In the genomic region with DNA sequence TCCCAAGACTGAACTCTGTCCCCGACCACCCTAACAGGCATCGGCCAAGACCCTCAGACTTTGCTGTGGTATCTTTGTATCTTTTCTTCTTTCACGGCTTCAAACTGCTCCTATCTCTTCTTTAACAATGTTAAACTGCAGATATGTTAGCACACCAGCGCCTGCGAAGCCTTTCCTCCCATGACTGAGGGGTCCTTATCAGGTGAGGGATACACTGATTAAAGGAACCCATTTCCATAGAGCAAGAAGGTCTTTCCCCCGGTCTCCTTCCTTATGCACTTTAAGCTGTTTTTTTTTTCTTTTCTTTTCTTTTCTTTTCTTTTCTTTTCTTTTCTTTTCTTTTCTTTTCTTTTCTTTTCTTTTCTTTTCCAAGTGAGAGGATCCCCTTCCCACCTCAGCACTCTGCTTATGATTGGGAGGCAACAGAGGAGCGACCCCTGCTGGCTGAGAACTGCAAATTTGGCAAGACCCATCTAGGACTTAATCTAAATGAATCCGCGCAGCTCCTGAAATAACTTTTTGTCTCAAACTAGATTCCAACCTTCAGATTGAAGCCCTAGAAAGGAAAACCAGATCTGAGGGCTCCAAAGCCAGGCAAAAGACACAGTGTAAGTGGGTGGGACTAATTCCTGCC, we compare ENCODE assay signal across 8 cellular contexts.
DNase-seq lines count a peak whose midpoint lies in the region; ATAC-seq and TF ChIP-seq lines count a peak whose summit lies in the region.

No MANE protein-coding gene starts in this region.

- H3K27ac ChIP-seq in brain microvascular endothelial cell (no peak overlapping the region), mesendoderm (ENCODE audit: low read depth, low read length) (no peak overlapping the region), ovary (no peak overlapping the region)

- H4K8ac ChIP-seq in mesendoderm (ENCODE audit: low read depth, low read length), result no peak overlapping the region

- H4K5ac ChIP-seq in mesendoderm (ENCODE audit: low read length), result no peak overlapping the region

- no peak overlapping the region for H3K4me3 ChIP-seq in Jurkat, Clone E6-1 (ENCODE audit: low read length)
- H3K4me3 ChIP-seq in brain microvascular endothelial cell (ENCODE audit: low read depth, low read length), result no peak overlapping the region
- no peak overlapping the region for H3K4me3 ChIP-seq in mesendoderm (ENCODE audit: low read length)
- H3K4me3 ChIP-seq in ovary, result no peak overlapping the region

- H3K36me3 Mint-ChIP-seq in activated T-cell treated with anti-CD3 and anti-CD28 coated beads, Interleukin-2, amount 50 U/mL, for 24 hours (ENCODE audit: low read depth), result no peaks in the 10 kb centered on the region

- TF ChIP-seq CTCF in brain microvascular endothelial cell (IDR thresholded peaks at IDR 0.05; ENCODE audit: low read depth, low read length, missing control alignments) (peak; percentile 67), ovary (IDR thresholded peaks at IDR 0.05) (no peak)

- no peak overlapping the region for H3K27ac Mint-ChIP-seq in activated T-cell treated with anti-CD3 and anti-CD28 coated beads, Interleukin-2, amount 50 U/mL, for 24 hours

- no peaks in the 10 kb centered on the region for H3K36me3 ChIP-seq in brain microvascular endothelial cell (replicated peaks)
- H3K36me3 ChIP-seq in mesendoderm (ENCODE audit: control insufficient read depth, insufficient read depth, low read length), result no peaks in the 10 kb centered on the region
- H3K36me3 ChIP-seq in ovary, result no peaks in the 10 kb centered on the region

- H2BK5ac ChIP-seq in mesendoderm (ENCODE audit: low read length), result peak overlapping the region; percentile 54

- H3K4me1 ChIP-seq in mesendoderm (ENCODE audit: control insufficient read depth, low read depth, low read length) (peaks cover 2% of the 10 kb centered on the region), ovary (ENCODE audit: insufficient read depth) (no peaks in the 10 kb centered on the region)

- H3K9me3 Mint-ChIP-seq in activated T-cell treated with anti-CD3 and anti-CD28 coated beads, Interleukin-2, amount 50 U/mL, for 24 hours, result no peaks in the 10 kb centered on the region

- H3K18ac ChIP-seq in mesendoderm (ENCODE audit: low read length), result no peak overlapping the region

- H3K79me1 ChIP-seq in mesendoderm (ENCODE audit: low read length), result no peaks in the 10 kb centered on the region

- DNase-seq in Daoy (ENCODE audit: low read depth) (peak; percentile 54), brain microvascular endothelial cell (peak; percentile 18), mesendoderm (peak; percentile 83), ovary (no peak), cerebellar nuclear complex (lab: John Stamatoyannopoulos, UW) (no peak)
- peak; percentile 6 for DNase-seq in Jurkat, Clone E6-1 (ENCODE audit: low read depth, low spot score)
- DNase-seq in activated T-cell treated with anti-CD3 and anti-CD28 coated beads, Interleukin-2, amount 50 U/mL, for 24 hours, result no peak

- peak overlapping the region; percentile 44 for H3K56ac ChIP-seq in mesendoderm (ENCODE audit: low read length)

- H2BK120ac ChIP-seq in mesendoderm (ENCODE audit: low read depth, low read length), result no peak overlapping the region

- H3K27me3 Mint-ChIP-seq in activated T-cell treated with anti-CD3 and anti-CD28 coated beads, Interleukin-2, amount 50 U/mL, for 24 hours, result no peaks in the 10 kb centered on the region

- in situ Hi-C loops in brain microvascular endothelial cell (cut with HindIII; ENCODE audit: low pct_ligation_motif_present, low sequenced_read_pairs), result no loop called here

- no peak overlapping the region for H3K4me3 Mint-ChIP-seq in activated T-cell treated with anti-CD3 and anti-CD28 coated beads, Interleukin-2, amount 50 U/mL, for 24 hours

- TF ChIP-seq EP300 in ovary (IDR thresholded peaks at IDR 0.05), result no peak

- H3K79me2 ChIP-seq in mesendoderm (ENCODE audit: control insufficient read depth, insufficient read depth, low read length), result no peaks in the 10 kb centered on the region

- H3K4me1 Mint-ChIP-seq in activated T-cell treated with anti-CD3 and anti-CD28 coated beads, Interleukin-2, amount 50 U/mL, for 24 hours (ENCODE audit: low read depth), result no peaks in the 10 kb centered on the region

- no peak overlapping the region for H2AK5ac ChIP-seq in mesendoderm (ENCODE audit: low read length)

- H3K9ac ChIP-seq in mesendoderm (ENCODE audit: low read length), result no peak overlapping the region

- intact Hi-C loops in ovary (cut with DNase I), result no loop called here

- no peak for ATAC-seq in HG03139 (IDR thresholded peaks at IDR 0.05; ENCODE audit: unreplicated experiment)

- no peaks in the 10 kb centered on the region for H3K9me3 ChIP-seq in ovary

- H3K27me3 ChIP-seq in brain microvascular endothelial cell (replicated peaks) (no peaks in the 10 kb centered on the region), mesendoderm (ENCODE audit: insufficient read depth, low read length, poor library complexity) (no peaks in the 10 kb centered on the region), ovary (no peaks in the 10 kb centered on the region)

- no peak for TF ChIP-seq POLR2A in ovary (IDR thresholded peaks at IDR 0.05)

- no peak overlapping the region for H3K4ac ChIP-seq in mesendoderm (ENCODE audit: low read depth, low read length)

- no peak overlapping the region for H3K23ac ChIP-seq in mesendoderm (ENCODE audit: low read length)

- no peak overlapping the region for H3K4me2 ChIP-seq in mesendoderm (ENCODE audit: low read length)

- no CpG with 5 or more reads among the region's 9 CpGs for WGBS in mesendoderm (ENCODE audit: extremely low coverage, insufficient coverage, low lambda C conversion rate)
- WGBS in ovary, 3 donors, result 86 to 87% (median 87%) methylated on average over 9 of the region's 9 CpGs

- no peak overlapping the region for H2BK15ac ChIP-seq in mesendoderm (replicated peaks; ENCODE audit: low read depth)

Comparison
In these comparisons a context has a peak if more than half of its experiments do, and no peak if none do; other contexts are left out.
1. DNase-seq: peak in Daoy (single experiment), Jurkat, Clone E6-1 (single experiment), brain microvascular endothelial cell (single experiment) and mesendoderm (single experiment); none in ovary (0 of 5), cerebellar nuclear complex (0 of 2) and activated T-cell treated with anti-CD3 and anti-CD28 coated beads, Interleukin-2, amount 50 U/mL, for 24 hours (single experiment).